Comparison of ENCODE assay signal across 14 cellular contexts in genomic region chr16:82776466-82777146, GRCh38.
DNase-seq lines count a peak whose midpoint lies in the region; ATAC-seq and TF ChIP-seq lines count a peak whose summit lies in the region.
"Had no signal": no experiment of that assay in that cellular context is flagged by ENCODE, and none has a peak within 500 bp of the region (broad histone marks: within the 10 kb centered on the region; RNA-seq: fewer than 3 reads in every experiment).

No MANE protein-coding gene starts in this region.

- intact Hi-C loops in sciatic nerve (cut with DNase I): no loop called here
- intact Hi-C loops in activated T-helper 2 cell treated with anti-CD3 and anti-CD28 coated beads, Interferon-gamma antibody, Interleukin-2, Interleukin-4, amounts not matched to agents 10 μg/mL and 5 μg/mL and 100 μg/mL, durations not matched to agents 14 hours and 24 hours and 36 hours (cut with micrococcal nuclease): no loop called here

- no peak for TF ChIP-seq CTCF in choroid plexus epithelial cell (conservative IDR thresholded peaks at IDR 0.05; ENCODE audit: low read depth, low read length)

- peaks cover 5% of the 10 kb centered on the region for H3K27me3 Mint-ChIP-seq in activated T-helper 2 cell treated with anti-CD3 and anti-CD28 coated beads, Interferon-gamma antibody, Interleukin-2, Interleukin-4, amounts not matched to agents 10 μg/mL and 5 μg/mL and 100 μg/mL, durations not matched to agents 14 hours and 24 hours and 36 hours (ENCODE audit: low read depth)

- no peak overlapping the region for H3K4me3 ChIP-seq in choroid plexus epithelial cell (ENCODE audit: low read depth, low read length)
- H3K4me3 ChIP-seq: sigmoid colon had no signal

- no peaks in the 10 kb centered on the region for H3K36me3 Mint-ChIP-seq in activated T-helper 2 cell treated with anti-CD3 and anti-CD28 coated beads, Interferon-gamma antibody, Interleukin-2, Interleukin-4, amounts not matched to agents 10 μg/mL and 5 μg/mL and 100 μg/mL, durations not matched to agents 14 hours and 24 hours and 36 hours (ENCODE audit: low read depth)

- no peaks in the 10 kb centered on the region for H3K9me3 Mint-ChIP-seq in activated T-helper 2 cell treated with anti-CD3 and anti-CD28 coated beads, Interferon-gamma antibody, Interleukin-2, Interleukin-4, amounts not matched to agents 10 μg/mL and 5 μg/mL and 100 μg/mL, durations not matched to agents 14 hours and 24 hours and 36 hours
- H3K9me3 Mint-ChIP-seq: nephron progenitor cell had no signal

- H3K4me3 Mint-ChIP-seq in activated T-helper 2 cell treated with anti-CD3 and anti-CD28 coated beads, Interferon-gamma antibody, Interleukin-2, Interleukin-4, amounts not matched to agents 10 μg/mL and 5 μg/mL and 100 μg/mL, durations not matched to agents 14 hours and 24 hours and 36 hours (ENCODE audit: low read depth): no peak overlapping the region
- H3K4me3 Mint-ChIP-seq: nephron progenitor cell had no signal

- DNase-seq in choroid plexus epithelial cell (ENCODE audit: low read depth) (peak; percentile 34), sciatic nerve (ENCODE audit: low spot score) (no peak), NCI-H1092 (lab: John Stamatoyannopoulos, UW) (no peak)
- no peak for DNase-seq in activated T-helper 2 cell treated with anti-CD3 and anti-CD28 coated beads, Interferon-gamma antibody, Interleukin-2, Interleukin-4, amounts not matched to agents 10 μg/mL and 5 μg/mL and 100 μg/mL, durations not matched to agents 14 hours and 24 hours and 36 hours (ENCODE audit: low spot score)
- DNase-seq: COR-L47, GOT3, kidney, NCI-H2029 treated with DMSO at 0.1 percent for 48 hours, nephron progenitor cell, sigmoid colon had no signal

- H3K27ac Mint-ChIP-seq in activated T-helper 2 cell treated with anti-CD3 and anti-CD28 coated beads, Interferon-gamma antibody, Interleukin-2, Interleukin-4, amounts not matched to agents 10 μg/mL and 5 μg/mL and 100 μg/mL, durations not matched to agents 14 hours and 24 hours and 36 hours: no peak overlapping the region
- H3K27ac Mint-ChIP-seq: nephron progenitor cell had no signal

- ATAC-seq in GM19351 (IDR thresholded peaks at IDR 0.05; ENCODE audit: unreplicated experiment) (peak; percentile 79), HG03159 (IDR thresholded peaks at IDR 0.05; ENCODE audit: unreplicated experiment) (peak; percentile 60), sciatic nerve (peak; percentile 26), GM21381 (IDR thresholded peaks at IDR 0.05; ENCODE audit: unreplicated experiment) (no peak)
- ATAC-seq: activated CD4-positive, CD25-positive, alpha-beta regulatory T cell treated with anti-CD3 and anti-CD28 coated beads, Interleukin-2, amount 50 U/mL, for 24 hours had no signal

- peaks cover 1% of the 10 kb centered on the region for H3K4me1 Mint-ChIP-seq in activated T-helper 2 cell treated with anti-CD3 and anti-CD28 coated beads, Interferon-gamma antibody, Interleukin-2, Interleukin-4, amounts not matched to agents 10 μg/mL and 5 μg/mL and 100 μg/mL, durations not matched to agents 14 hours and 24 hours and 36 hours (ENCODE audit: low read depth)
